8 cellular contexts compared by ENCODE assay signal in the genomic region with DNA sequence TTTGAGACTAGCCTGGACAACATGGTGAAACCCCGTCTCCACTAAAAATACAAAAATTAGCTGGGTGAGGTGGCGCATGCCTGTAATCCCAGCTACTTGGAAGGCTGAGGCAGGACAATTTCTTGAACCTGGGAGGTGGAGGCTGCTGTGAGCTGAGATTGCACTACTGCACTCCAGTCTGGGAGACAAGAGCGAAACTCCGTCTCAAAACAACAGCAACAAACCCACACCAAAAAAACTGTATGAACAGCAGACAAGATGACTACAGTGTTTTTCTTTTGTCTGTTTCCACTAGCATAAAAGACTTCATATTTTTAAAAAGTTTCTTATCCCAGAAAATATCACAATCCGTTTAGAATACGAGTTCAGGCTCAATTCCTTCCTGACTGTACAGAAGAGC. TPM values are rescaled to one million over a fixed set of nuclear protein-coding genes. Genes with fewer than 3 reads are reported as not detected.
DNase-seq lines count a peak whose midpoint lies in the region; ATAC-seq and TF ChIP-seq lines count a peak whose summit lies in the region.
"Not testable (repeated sequence)": the region's sequence is repeated elsewhere in the genome, so short reads cannot be mapped to it uniquely, and the experiment has no call there.

No MANE protein-coding gene starts in this region.

- peak overlapping the region; percentile 84 to 97 (median 96) for H3K4me3 Mint-ChIP-seq in CD4-positive, CD25-positive, alpha-beta regulatory T cell
- H3K4me3 Mint-ChIP-seq in T-cell = peak overlapping the region; percentile 94 to 98 (median 94)
- H3K4me3 Mint-ChIP-seq in activated naive CD8-positive, alpha-beta T cell treated with anti-CD3 and anti-CD28 coated beads for 36 hours = peak overlapping the region; percentile 98
- H3K4me3 Mint-ChIP-seq in endothelial cell (ENCODE audit: unreplicated experiment) = peak overlapping the region; percentile 91

- intact Hi-C loops in testis (cut with DNase I; ENCODE audit: low total_unique reads) = not testable (repeated sequence)

- whole genome bisulfite sequencing in testis, 2 donors = 55 to 61% methylated on average over 6 of the region's 6 CpGs

- TF ChIP-seq POLR2A in testis (IDR thresholded peaks at IDR 0.05) = not testable (repeated sequence)

- DNase-seq in CD4-positive, CD25-positive, alpha-beta regulatory T cell; Jurkat, Clone E6-1 (ENCODE audit: low read depth, low spot score); T-cell; activated naive CD8-positive, alpha-beta T cell treated with anti-CD3 and anti-CD28 coated beads for 36 hours; endothelial cell (ENCODE audit: low spot score); osteoblast (ENCODE audit: insufficient read length, low spot score, missing footprints); testis: not testable (repeated sequence)

- H3K9me3 Mint-ChIP-seq in CD4-positive, CD25-positive, alpha-beta regulatory T cell; T-cell; activated naive CD8-positive, alpha-beta T cell treated with anti-CD3 and anti-CD28 coated beads for 36 hours; endothelial cell (ENCODE audit: unreplicated experiment): not testable (repeated sequence)

- peak overlapping the region; percentile 88 for H3K4me3 ChIP-seq in CD4-positive, CD25-positive, alpha-beta regulatory T cell (ENCODE audit: low read depth, low read length)
- H3K4me3 ChIP-seq in Jurkat, Clone E6-1 (ENCODE audit: low read length) = peak overlapping the region; percentile 69
- H3K4me3 ChIP-seq in osteoblast (ENCODE audit: insufficient read depth, low read length) = peak overlapping the region; percentile 86
- not testable (repeated sequence) for H3K4me3 ChIP-seq in testis

- not testable (repeated sequence) for H2AFZ ChIP-seq in osteoblast (ENCODE audit: low read length)

- H3K27me3 Mint-ChIP-seq in CD4-positive, CD25-positive, alpha-beta regulatory T cell; T-cell; activated naive CD8-positive, alpha-beta T cell treated with anti-CD3 and anti-CD28 coated beads for 36 hours; endothelial cell (ENCODE audit: unreplicated experiment): not testable (repeated sequence)

- peak overlapping the region; percentile 95 for H3K27ac ChIP-seq in CD4-positive, CD25-positive, alpha-beta regulatory T cell (ENCODE audit: insufficient read depth, low read length, poor library complexity, severe bottlenecking)
- H3K27ac ChIP-seq in layer of hippocampus (ENCODE audit: low read depth, low read length) = peak overlapping the region; percentile 99
- not testable (repeated sequence) for H3K27ac ChIP-seq in osteoblast (ENCODE audit: low read depth, low read length)
- peak overlapping the region; percentile 98 to 100 for H3K27ac ChIP-seq in testis

- peak overlapping the region; percentile 90 for H3K4me2 ChIP-seq in osteoblast (ENCODE audit: insufficient read depth, low read length)

- not testable (repeated sequence) for H3K79me2 ChIP-seq in osteoblast (ENCODE audit: insufficient read depth, low read length)

- H3K4me1 Mint-ChIP-seq in CD4-positive, CD25-positive, alpha-beta regulatory T cell = peaks cover 9 to 23% (median 13%) of the 10 kb centered on the region in 4 donors
- H3K4me1 Mint-ChIP-seq in T-cell (peaks cover 12 to 22% (median 18%) of the 10 kb centered on the region in 3 donors), endothelial cell (ENCODE audit: unreplicated experiment) (peaks cover 12% of the 10 kb centered on the region)
- H3K4me1 Mint-ChIP-seq in activated naive CD8-positive, alpha-beta T cell treated with anti-CD3 and anti-CD28 coated beads for 36 hours = not testable (repeated sequence)

- not testable (repeated sequence) for ATAC-seq in CD4-positive, CD25-positive, alpha-beta regulatory T cell (ENCODE audit: low read depth in 2 of 2); T-cell (replicated peaks in 1 of 4)

- CTCF ChIA-PET in T-cell (lab: Charles Lee) = interaction anchor here (0.7 to 1.9 kb wide), 5 partner anchors 8 to 590 kb away, joined by 4 to 6 read pairs (median 5); no protein-coding TSS in a partner anchor

- H3K4me1 ChIP-seq in CD4-positive, CD25-positive, alpha-beta regulatory T cell (ENCODE audit: control insufficient read depth, insufficient read depth, low read length, poor library complexity, severe bottlenecking); osteoblast (ENCODE audit: insufficient read depth, low read length); testis: not testable (repeated sequence)

- not testable (repeated sequence) for H3K36me3 ChIP-seq in CD4-positive, CD25-positive, alpha-beta regulatory T cell (ENCODE audit: control insufficient read depth, insufficient read depth, low read length); osteoblast (ENCODE audit: insufficient read depth, low read length); testis (ENCODE audit: low read depth, missing control alignments)

- not testable (repeated sequence) for H3K27me3 ChIP-seq in CD4-positive, CD25-positive, alpha-beta regulatory T cell (ENCODE audit: control insufficient read depth, insufficient read depth, low read length); layer of hippocampus (ENCODE audit: control insufficient read depth, insufficient read depth, low read length); osteoblast (ENCODE audit: insufficient read depth, low read length); testis

- not testable (repeated sequence) for TF ChIP-seq CTCF in endothelial cell (IDR thresholded peaks at IDR 0.05; ENCODE audit: unreplicated experiment); osteoblast (IDR thresholded peaks at IDR 0.05; ENCODE audit: extremely low read depth, low read depth, low read length); testis (IDR thresholded peaks at IDR 0.05)

- H3K27ac Mint-ChIP-seq in CD4-positive, CD25-positive, alpha-beta regulatory T cell = peak overlapping the region; percentile 98 to 99 (median 98)
- H3K27ac Mint-ChIP-seq in T-cell (peak overlapping the region; percentile 99), endothelial cell (ENCODE audit: unreplicated experiment) (peak overlapping the region; percentile 98)
- H3K27ac Mint-ChIP-seq in activated naive CD8-positive, alpha-beta T cell treated with anti-CD3 and anti-CD28 coated beads for 36 hours = peak overlapping the region; percentile 99

- H3K9me3 ChIP-seq in CD4-positive, CD25-positive, alpha-beta regulatory T cell (ENCODE audit: control insufficient read depth in 2 of 2, low read length in 2 of 2); osteoblast (ENCODE audit: low read depth, low read length); testis: not testable (repeated sequence)

- not testable (repeated sequence) for H3K36me3 Mint-ChIP-seq in CD4-positive, CD25-positive, alpha-beta regulatory T cell
- H3K36me3 Mint-ChIP-seq in T-cell (peaks cover 12% of the 10 kb centered on the region), endothelial cell (ENCODE audit: low read depth, unreplicated experiment) (peaks cover 17% of the 10 kb centered on the region)
- H3K36me3 Mint-ChIP-seq in activated naive CD8-positive, alpha-beta T cell treated with anti-CD3 and anti-CD28 coated beads for 36 hours = peaks cover 18% of the 10 kb centered on the region

- not testable (repeated sequence) for H4K20me1 ChIP-seq in osteoblast (ENCODE audit: insufficient read depth, low read length)

- POLR2A ChIA-PET in T-cell (lab: Charles Lee) = interaction anchor here (1.0 to 1.5 kb wide), 2 partner anchors 9 to 143 kb away, joined by 3 to 6 read pairs; partner anchors contain the start of gene PSME4 (in 1 of the 2)

RNA-seq across cellular contexts. Expression of gene ACYP2, which starts 0.9 kb away (rescaled TPM):
- 10.6 TPM for total RNA-seq in CD4-positive, CD25-positive, alpha-beta regulatory T cell
- 10 to 100 TPM; 12.7 to 17.3 (median 13.6) TPM for polyA plus RNA-seq in CD4-positive, CD25-positive, alpha-beta regulatory T cell
- 13.7 TPM for polyA plus RNA-seq in Jurkat, Clone E6-1 (2012; ENCODE audit: insufficient read depth, insufficient read length)
- total RNA-seq in T-cell = 10 to 100 TPM; 13.8 to 18.8 (median 15.3) TPM
- 1 to 10 TPM; 6.2 to 7.5 TPM for total RNA-seq in activated naive CD8-positive, alpha-beta T cell treated with anti-CD3 and anti-CD28 coated beads for 36 hours
- 7.0 TPM for total RNA-seq in endothelial cell (ENCODE audit: unreplicated experiment)
- total RNA-seq in osteoblast = 8.5 and 9.0 TPM in 2 replicates
- 10 to 100 TPM; 34.5 to 36.2 TPM for total RNA-seq in testis
- 23.2 TPM for polyA plus RNA-seq in testis (ENCODE audit: insufficient read depth, low read depth, low replicate concordance)
